ENCODE assay signal across 1 cellular context in genomic region chr17:8430966-8431365, GRCh38.
TF ChIP-seq lines count a peak whose summit lies in the region.

No MANE protein-coding gene starts in this region.

TF ChIP-seq in liver, 16 proteins besides CTCF, POLR2A, EP300 and RAD21 (continued from another document):
- TF ChIP-seq, protein P1, sequence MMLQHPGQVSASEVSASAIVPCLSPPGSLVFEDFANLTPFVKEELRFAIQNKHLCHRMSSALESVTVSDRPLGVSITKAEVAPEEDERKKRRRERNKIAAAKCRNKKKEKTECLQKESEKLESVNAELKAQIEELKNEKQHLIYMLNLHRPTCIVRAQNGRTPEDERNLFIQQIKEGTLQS (IDR thresholded peaks at IDR 0.05): peak; percentile 42
- peak; percentile 55 to 91 for TF ChIP-seq JUND (IDR thresholded peaks at IDR 0.05)
- peak; percentile 83 for TF ChIP-seq YY1 (IDR thresholded peaks at IDR 0.05)
- TF ChIP-seq TAF1 (conservative IDR thresholded peaks at IDR 0.05): no peak
